12 cellular contexts compared by ENCODE assay signal in the genomic region with DNA sequence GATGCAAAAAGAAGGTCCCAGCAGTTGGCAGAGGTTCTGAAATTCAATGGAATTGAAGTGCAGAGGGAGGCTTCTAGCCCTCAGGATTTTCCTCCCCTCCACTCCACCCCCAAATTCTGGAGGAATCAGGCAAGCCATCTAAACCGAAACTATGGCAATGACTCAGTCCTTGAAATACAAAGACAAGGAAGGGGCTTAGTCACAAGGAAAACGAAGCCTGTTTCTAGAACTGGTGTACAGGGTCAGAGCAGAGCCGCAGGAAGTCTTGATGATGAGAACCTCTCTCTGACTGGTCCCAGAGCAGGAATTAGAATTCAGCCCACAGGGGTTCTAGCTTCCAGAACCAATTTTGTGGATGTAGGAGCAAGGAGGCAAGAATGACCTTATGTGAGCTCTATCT.
DNase-seq lines count a peak whose midpoint lies in the region; ATAC-seq and TF ChIP-seq lines count a peak whose summit lies in the region.
"Had no signal": no experiment of that assay in that cellular context is flagged by ENCODE, and none has a peak within 500 bp of the region (broad histone marks: within the 10 kb centered on the region; RNA-seq: fewer than 3 reads in every experiment).

No MANE protein-coding gene starts in this region.

- H2BK5ac ChIP-seq in mesenchymal stem cell (ENCODE audit: low read depth, low read length, poor library complexity, severe bottlenecking), result no peak overlapping the region

- WGBS in mesenchymal stem cell, result 37% methylated on average over 3 of the region's 3 CpGs
- WGBS in stomach, 5 donors, result 62 to 78% (median 68%) methylated on average over 3 of the region's 3 CpGs

- DNase-seq in BJ (ENCODE audit: low read depth) (peak; percentile 45), NCI-H226 (peak; percentile 69), choroid plexus epithelial cell (ENCODE audit: low read depth) (peak; percentile 93), mesenchymal stem cell (peak; percentile 76), left ventricle myocardium inferior (no peak), stomach (no peak)
- DNase-seq: CD4-positive, alpha-beta T cell; NCI-H1694; stimulated activated naive CD4-positive, alpha-beta T cell had no signal

- H2BK12ac ChIP-seq in mesenchymal stem cell (ENCODE audit: low read length in 2 of 2), result no peak overlapping the region

- peaks cover 2% of the 10 kb centered on the region for H3K4me1 ChIP-seq in mesenchymal stem cell (ENCODE audit: control insufficient read depth, insufficient read depth, low read depth, low read length)
- no peaks in the 10 kb centered on the region for H3K4me1 ChIP-seq in left ventricle myocardium inferior
- no peaks in the 10 kb centered on the region for H3K4me1 ChIP-seq in stomach

- peak overlapping the region; percentile 2 for H3K9ac ChIP-seq in mesenchymal stem cell (ENCODE audit: low read length)

- ATAC-seq in GM18909 (IDR thresholded peaks at IDR 0.05; ENCODE audit: poor library complexity, unreplicated experiment), result no peak
- no peak for ATAC-seq in GM21381 (IDR thresholded peaks at IDR 0.05; ENCODE audit: unreplicated experiment)

- H4K91ac ChIP-seq in mesenchymal stem cell (ENCODE audit: low read length), result no peak overlapping the region

- no peak overlapping the region for H3K18ac ChIP-seq in mesenchymal stem cell (ENCODE audit: low read depth in 1 of 2, low read length in 2 of 2)

- H3K27ac ChIP-seq in mesenchymal stem cell (ENCODE audit: low read length, poor library complexity, severe bottlenecking), result peak overlapping the region; percentile 24
- no peak overlapping the region for H3K27ac ChIP-seq in left ventricle myocardium inferior (replicated peaks)
- H3K27ac ChIP-seq in stomach, result no peak overlapping the region
- H3K27ac ChIP-seq: cardiac muscle cell had no signal

- no peak overlapping the region for H4K8ac ChIP-seq in mesenchymal stem cell (ENCODE audit: low read length)

- POLR2A ChIA-PET in BJ (lab: Charles Lee), result no interaction called here

- no peak overlapping the region for H3K23ac ChIP-seq in mesenchymal stem cell (ENCODE audit: low read length in 2 of 2)

- H2AK5ac ChIP-seq in mesenchymal stem cell (ENCODE audit: low read length, severe bottlenecking), result no peak overlapping the region

- TF ChIP-seq EP300 in stomach (IDR thresholded peaks at IDR 0.05), result no peak

- no peak for TF ChIP-seq POLR2A in stomach (IDR thresholded peaks at IDR 0.05)

- peak overlapping the region; percentile 15 for H2AFZ ChIP-seq in mesenchymal stem cell (ENCODE audit: low read depth, low read length)

- intact Hi-C loops in left ventricle myocardium inferior (cut with micrococcal nuclease), result no loop called here
- intact Hi-C loops in stomach (cut with DNase I; ENCODE audit: low total_unique reads), result no loop called here

- H2BK15ac ChIP-seq in mesenchymal stem cell (ENCODE audit: low read depth, poor library complexity, severe bottlenecking), result no peak overlapping the region

- TF ChIP-seq CTCF in BJ (IDR thresholded peaks at IDR 0.05; ENCODE audit: insufficient read depth, low read depth, low read length), result no peak
- TF ChIP-seq CTCF in choroid plexus epithelial cell (conservative IDR thresholded peaks at IDR 0.05; ENCODE audit: low read depth, low read length), result no peak
- TF ChIP-seq CTCF in left ventricle myocardium inferior (IDR thresholded peaks at IDR 0.05; ENCODE audit: borderline replicate concordance), result no peak
- no peak for TF ChIP-seq CTCF in stomach (IDR thresholded peaks at IDR 0.05)

- H3K36me3 ChIP-seq in BJ (ENCODE audit: control insufficient read depth, insufficient read depth, low read length) (no peaks in the 10 kb centered on the region), mesenchymal stem cell (ENCODE audit: control insufficient read depth in 1 of 2, insufficient read depth in 2 of 2, low read depth in 1 of 2, low read length in 2 of 2) (no peaks in the 10 kb centered on the region), left ventricle myocardium inferior (no peaks in the 10 kb centered on the region), stomach (no peaks in the 10 kb centered on the region)
- H3K36me3 ChIP-seq: cardiac muscle cell had no signal

- H3K4ac ChIP-seq in mesenchymal stem cell (ENCODE audit: low read depth in 1 of 2, low read length in 2 of 2), result no peak overlapping the region

- H3K27me3 ChIP-seq in BJ (ENCODE audit: control insufficient read depth, insufficient read depth, low read length) (no peaks in the 10 kb centered on the region), mesenchymal stem cell (ENCODE audit: control insufficient read depth in 1 of 2, insufficient read depth in 1 of 2, low read length in 2 of 2) (no peaks in the 10 kb centered on the region), left ventricle myocardium inferior (ENCODE audit: low read depth) (no peaks in the 10 kb centered on the region), stomach (no peaks in the 10 kb centered on the region)
- H3K27me3 ChIP-seq: cardiac muscle cell had no signal

- no peak overlapping the region for H3K14ac ChIP-seq in mesenchymal stem cell (ENCODE audit: low read length in 2 of 2)

- H3K4me2 ChIP-seq in mesenchymal stem cell (ENCODE audit: low read length, poor library complexity, severe bottlenecking), result no peak overlapping the region

- no peaks in the 10 kb centered on the region for H3K9me3 ChIP-seq in mesenchymal stem cell (ENCODE audit: control insufficient read depth, low read length)
- H3K9me3 ChIP-seq in left ventricle myocardium inferior (replicated peaks), result no peaks in the 10 kb centered on the region
- H3K9me3 ChIP-seq in stomach, result no peaks in the 10 kb centered on the region

- H2BK120ac ChIP-seq in mesenchymal stem cell (ENCODE audit: low read depth, low read length), result no peak overlapping the region

- H3K79me1 ChIP-seq in mesenchymal stem cell (replicated peaks; ENCODE audit: low read length, poor library complexity, severe bottlenecking), result no peaks in the 10 kb centered on the region

- CTCF ChIA-PET in BJ (lab: Yijun Ruan, JAX), result interaction anchor here (0.8 kb wide), 1 partner anchor 30 kb away, joined by 3 read pairs; no protein-coding TSS in a partner anchor

- H3K4me3 ChIP-seq in BJ (ENCODE audit: low read depth, low read length) (no peak overlapping the region), choroid plexus epithelial cell (ENCODE audit: low read depth, low read length) (no peak overlapping the region), mesenchymal stem cell (ENCODE audit: insufficient read depth in 1 of 2, low read depth in 1 of 2, low read length in 2 of 2) (peak overlapping the region in 1 of 2 experiments; percentile 45), left ventricle myocardium inferior (no peak overlapping the region), stomach (no peak overlapping the region)
- H3K4me3 ChIP-seq: cardiac muscle cell had no signal

Comparison
In these comparisons a context has a peak if more than half of its experiments do, and no peak if none do; other contexts are left out.
1. DNase-seq: peak in BJ (single experiment), NCI-H226 (single experiment), choroid plexus epithelial cell (single experiment) and mesenchymal stem cell (single experiment); none in left ventricle myocardium inferior (single experiment) and stomach (single experiment).